In genomic region chr9:113237026-113237425, GRCh38 we compare ENCODE assay signal across 23 cellular contexts.
"Had no signal": no experiment of that assay in that cellular context is flagged by ENCODE, and none has a peak within 500 bp of the region (broad histone marks: within the 10 kb centered on the region; RNA-seq: fewer than 3 reads in every experiment).

No MANE protein-coding gene starts in this region.

- H3K36me3 ChIP-seq: esophagus squamous epithelium, left lung, ovary, right lobe of liver, stomach, thyroid gland had no signal

- DNase-seq: cerebellar nuclear complex; cortex of kidney; effector memory CD8-positive, alpha-beta T cell; erythroblast; esophagus squamous epithelium; foreskin melanocyte; kidney; left lung; natural killer cell; occipital lobe; ovary; posterior cingulate gyrus; psoas muscle; right lobe of liver; stimulated activated CD4-positive, alpha-beta T cell treated with anti-CD3 and anti-CD28 coated beads, Interleukin-2, amount 100 ng/mL, for 24 hours; stimulated activated CD4-positive, alpha-beta T cell treated with anti-CD3 and anti-CD28 coated beads, Interleukin-4, amount 100 ng/mL, for 24 hours; stimulated activated naive CD4-positive, alpha-beta T cell treated with Interleukin-2 at 50 U/mL for 16 hours; stomach; thyroid gland had no signal

- H3K4me2 ChIP-seq: hepatocyte, smooth muscle cell had no signal

- ATAC-seq: effector memory CD8-positive, alpha-beta T cell; left lung; natural killer cell; psoas muscle; stimulated activated effector memory CD8-positive, alpha-beta T cell treated with anti-CD3 and anti-CD28 coated beads, Interleukin-12 subunit alpha, Interleukin-12 subunit beta, amount 100 ng/mL, for 72 hours had no signal

- H3K4me3 ChIP-seq: esophagus squamous epithelium, hepatocyte, left lung, lung, ovary, psoas muscle, right lobe of liver, smooth muscle cell, stomach, thyroid gland had no signal

- H3K27me3 ChIP-seq: esophagus squamous epithelium, hepatocyte, left lung, ovary, right lobe of liver, stomach, thyroid gland had no signal

- H3K27ac ChIP-seq: esophagus squamous epithelium, hepatocyte, left lung, ovary, psoas muscle, stomach, thyroid gland had no signal

- H3K9me3 ChIP-seq: esophagus squamous epithelium, left lung, ovary, psoas muscle, right lobe of liver, stomach, thyroid gland had no signal
